In genomic region chr13:106376411-106377112, GRCh38 we compare ENCODE assay signal across 9 cellular contexts.
DNase-seq lines count a peak whose midpoint lies in the region; ATAC-seq and TF ChIP-seq lines count a peak whose summit lies in the region.
"Had no signal": no experiment of that assay in that cellular context is flagged by ENCODE, and none has a peak within 500 bp of the region (broad histone marks: within the 10 kb centered on the region; RNA-seq: fewer than 3 reads in every experiment).

No MANE protein-coding gene starts in this region.

- H3K79me1 ChIP-seq in mesendoderm (ENCODE audit: low read length), result no peaks in the 10 kb centered on the region

- no peak overlapping the region for H2BK120ac ChIP-seq in mesendoderm (ENCODE audit: low read depth, low read length)

- H3K36me3 Mint-ChIP-seq in Calu3 (ENCODE audit: insufficient read depth, unreplicated experiment), result no peaks in the 10 kb centered on the region
- no peaks in the 10 kb centered on the region for H3K36me3 Mint-ChIP-seq in stimulated activated naive B cell treated with anti-CD40 and anti-IgM and Interleukin-4, amounts not matched to agents 10 μg/mL and 1 μg/mL and 100 μg/mL, for 72 hours

- no peak overlapping the region for H3K4ac ChIP-seq in mesendoderm (ENCODE audit: low read depth, low read length)

- TF ChIP-seq POLR2A in suprapubic skin (IDR thresholded peaks at IDR 0.05), result no peak

- no peak overlapping the region for H3K4me3 Mint-ChIP-seq in Calu3 (ENCODE audit: low read depth, unreplicated experiment)
- H3K4me3 Mint-ChIP-seq in stimulated activated naive B cell treated with anti-CD40 and anti-IgM and Interleukin-4, amounts not matched to agents 10 μg/mL and 1 μg/mL and 100 μg/mL, for 72 hours, result no peak overlapping the region
- H3K4me3 Mint-ChIP-seq: IgD-negative memory B cell had no signal

- intact Hi-C loops in Calu3 (cut with micrococcal nuclease; ENCODE audit: unreplicated experiment), result no loop called here

- no peak overlapping the region for H3K4me2 ChIP-seq in mesendoderm (ENCODE audit: low read length)

- H3K4me3 ChIP-seq in mesendoderm (ENCODE audit: low read length), result no peak overlapping the region
- H3K4me3 ChIP-seq in suprapubic skin, result no peak overlapping the region

- H2BK5ac ChIP-seq in mesendoderm (ENCODE audit: low read length), result no peak overlapping the region

- H3K9me3 Mint-ChIP-seq in Calu3 (ENCODE audit: low read depth, unreplicated experiment), result no peaks in the 10 kb centered on the region
- no peaks in the 10 kb centered on the region for H3K9me3 Mint-ChIP-seq in stimulated activated naive B cell treated with anti-CD40 and anti-IgM and Interleukin-4, amounts not matched to agents 10 μg/mL and 1 μg/mL and 100 μg/mL, for 72 hours
- H3K9me3 Mint-ChIP-seq: IgD-negative memory B cell had no signal

- H3K36me3 ChIP-seq in mesendoderm (ENCODE audit: control insufficient read depth, insufficient read depth, low read length) (no peaks in the 10 kb centered on the region), suprapubic skin (no peaks in the 10 kb centered on the region)

- no peak overlapping the region for H3K9ac ChIP-seq in mesendoderm (ENCODE audit: low read length)

- no peak overlapping the region for H3K56ac ChIP-seq in mesendoderm (ENCODE audit: low read length)

- H3K4me1 Mint-ChIP-seq in Calu3 (ENCODE audit: low read depth, unreplicated experiment), result peaks cover 16% of the 10 kb centered on the region
- H3K4me1 Mint-ChIP-seq in stimulated activated naive B cell treated with anti-CD40 and anti-IgM and Interleukin-4, amounts not matched to agents 10 μg/mL and 1 μg/mL and 100 μg/mL, for 72 hours, result peaks cover 13 to 14% of the 10 kb centered on the region in 2 donors

- peak; percentile 25 for DNase-seq in Calu3
- peak; percentile 98 for DNase-seq in HT1080 (ENCODE audit: low read depth)
- DNase-seq in astrocyte of the hippocampus (ENCODE audit: low read depth, low spot score), result peak; percentile 94
- DNase-seq in mesendoderm, result peak; percentile 33
- DNase-seq in stimulated activated naive B cell treated with anti-CD40 and anti-IgM and Interleukin-4, amounts not matched to agents 10 μg/mL and 1 μg/mL and 100 μg/mL, for 72 hours, result no peak
- no peak for DNase-seq in suprapubic skin (ENCODE audit: low spot score in 2 of 2)
- DNase-seq in G401 (ENCODE audit: low spot score), result no peak
- DNase-seq in activated gamma-delta T cell treated with Interleukin-2 at 50 U/mL for 16 hours, result no peak

- no peak overlapping the region for H4K8ac ChIP-seq in mesendoderm (ENCODE audit: low read depth, low read length)

- H3K18ac ChIP-seq in mesendoderm (ENCODE audit: low read length), result no peak overlapping the region

- TF ChIP-seq EP300 in suprapubic skin (IDR thresholded peaks at IDR 0.05), result no peak

- no peaks in the 10 kb centered on the region for H3K79me2 ChIP-seq in mesendoderm (ENCODE audit: control insufficient read depth, insufficient read depth, low read length)

- no CpG with 5 or more reads among the region's 20 CpGs for WGBS in mesendoderm (ENCODE audit: extremely low coverage, insufficient coverage, low lambda C conversion rate)
- WGBS in suprapubic skin, result 73% methylated on average over 20 of the region's 20 CpGs

- no peaks in the 10 kb centered on the region for H3K27me3 Mint-ChIP-seq in Calu3 (ENCODE audit: unreplicated experiment)
- peaks cover 6 to 8% of the 10 kb centered on the region in 2 donors for H3K27me3 Mint-ChIP-seq in stimulated activated naive B cell treated with anti-CD40 and anti-IgM and Interleukin-4, amounts not matched to agents 10 μg/mL and 1 μg/mL and 100 μg/mL, for 72 hours

- H3K23ac ChIP-seq in mesendoderm (ENCODE audit: low read length), result no peak overlapping the region

- H2BK15ac ChIP-seq in mesendoderm (replicated peaks; ENCODE audit: low read depth), result no peak overlapping the region

- TF ChIP-seq CTCF in Calu3 (IDR thresholded peaks at IDR 0.05; ENCODE audit: unreplicated experiment) (no peak), suprapubic skin (IDR thresholded peaks at IDR 0.05) (no peak)

- H3K4me1 ChIP-seq in mesendoderm (ENCODE audit: control insufficient read depth, low read depth, low read length) (no peaks in the 10 kb centered on the region), suprapubic skin (peaks cover 3% of the 10 kb centered on the region)

- no peak overlapping the region for H3K27ac Mint-ChIP-seq in Calu3 (ENCODE audit: unreplicated experiment)
- H3K27ac Mint-ChIP-seq in stimulated activated naive B cell treated with anti-CD40 and anti-IgM and Interleukin-4, amounts not matched to agents 10 μg/mL and 1 μg/mL and 100 μg/mL, for 72 hours, result no peak overlapping the region

- BruUV-seq in Calu3 (replicated peaks; lab: Mats Ljungman, UMichigan), result no TSS peak

- no peak for ATAC-seq in stimulated activated naive B cell treated with anti-CD40 and anti-IgM and Interleukin-4, amounts not matched to agents 10 μg/mL and 1 μg/mL and 100 μg/mL, for 72 hours (replicated peaks)

- no peak overlapping the region for H2AK5ac ChIP-seq in mesendoderm (ENCODE audit: low read length)

- no peak overlapping the region for H4K5ac ChIP-seq in mesendoderm (ENCODE audit: low read length)

- H3K27ac ChIP-seq in mesendoderm (ENCODE audit: low read depth, low read length), result no peak overlapping the region
- no peak overlapping the region for H3K27ac ChIP-seq in suprapubic skin

- H3K9me3 ChIP-seq in suprapubic skin, result no peaks in the 10 kb centered on the region

- CTCF ChIA-PET in Calu3 (lab: Charles Lee), result no interaction called here

- in situ Hi-C loops in G401 (cut with HindIII; ENCODE audit: low sequenced_read_pairs), result no loop called here

- H3K27me3 ChIP-seq in mesendoderm (ENCODE audit: insufficient read depth, low read length, poor library complexity) (no peaks in the 10 kb centered on the region), suprapubic skin (no peaks in the 10 kb centered on the region)

Comparison
In these comparisons a context has a peak if more than half of its experiments do, and no peak if none do; other contexts are left out.
1. DNase-seq: peak in Calu3 (single experiment), HT1080 (single experiment), astrocyte of the hippocampus (single experiment) and mesendoderm (single experiment); none in stimulated activated naive B cell treated with anti-CD40 and anti-IgM and Interleukin-4, amounts not matched to agents 10 μg/mL and 1 μg/mL and 100 μg/mL, for 72 hours (single experiment), suprapubic skin (0 of 2), G401 (single experiment) and activated gamma-delta T cell treated with Interleukin-2 at 50 U/mL for 16 hours (single experiment).